Comparison of ENCODE assay signal across 11 cellular contexts in genomic region chr4:169252339-169253086, GRCh38. TPM values are rescaled to one million over a fixed set of nuclear protein-coding genes. Genes with fewer than 3 reads are reported as not detected.
DNase-seq lines count a peak whose midpoint lies in the region; ATAC-seq, FAIRE-seq and TF ChIP-seq lines count a peak whose summit lies in the region.
"Had no signal": no experiment of that assay in that cellular context is flagged by ENCODE, and none has a peak within 500 bp of the region (broad histone marks: within the 10 kb centered on the region; RNA-seq: fewer than 3 reads in every experiment).

No MANE protein-coding gene starts in this region.

- no peak overlapping the region for H3K9ac ChIP-seq in IMR-90 (ENCODE audit: low read depth, low read length)
- H3K9ac ChIP-seq in endothelial cell of umbilical vein (replicated peaks; ENCODE audit: extremely low read depth, insufficient read depth, low read length): peak overlapping the region; percentile 25
- H3K9ac ChIP-seq in Karpas-422 (ENCODE audit: low read length): no peak overlapping the region

- H3K79me2 ChIP-seq in endothelial cell of umbilical vein (ENCODE audit: control insufficient read depth, insufficient read depth, low read length): peaks cover 89% of the 10 kb centered on the region
- no peaks in the 10 kb centered on the region for H3K79me2 ChIP-seq in Karpas-422 (ENCODE audit: low read length)

- H4K20me1 ChIP-seq in IMR-90 (ENCODE audit: insufficient read depth, low read length): peaks cover 84% of the 10 kb centered on the region; the same call in 1 of the 2 replicates
- no peaks in the 10 kb centered on the region for H4K20me1 ChIP-seq in endothelial cell of umbilical vein (replicated peaks; ENCODE audit: control insufficient read depth, extremely low read depth, insufficient read depth, low read length)
- H4K20me1 ChIP-seq in Karpas-422 (ENCODE audit: insufficient read depth, low read depth, low read length): no peaks in the 10 kb centered on the region

- H2AK5ac ChIP-seq in IMR-90 (ENCODE audit: low read depth, low read length): no peak overlapping the region

- POLR2A ChIA-PET in IMR-90 (lab: Charles Lee; ENCODE audit: unreplicated experiment) (no interaction called here), endothelial cell of umbilical vein (lab: Charles Lee) (no interaction called here)

- no peak overlapping the region for H2BK5ac ChIP-seq in IMR-90 (ENCODE audit: low read depth, low read length, poor library complexity, severe bottlenecking)

- peaks cover 26% of the 10 kb centered on the region for H3K4me1 ChIP-seq in IMR-90 (ENCODE audit: control insufficient read depth, insufficient read depth, low read length)
- H3K4me1 ChIP-seq in endothelial cell of umbilical vein (ENCODE audit: control insufficient read depth, extremely low read depth, insufficient read depth, low read length): peaks cover 85% of the 10 kb centered on the region
- H3K4me1 ChIP-seq in testis: peaks cover 52% of the 10 kb centered on the region
- no peaks in the 10 kb centered on the region for H3K4me1 ChIP-seq in Karpas-422 (ENCODE audit: low read length)

- no peaks in the 10 kb centered on the region for H3K9me2 ChIP-seq in Karpas-422 (replicated peaks; ENCODE audit: insufficient read depth, low read length)

- H3K4me2 ChIP-seq in IMR-90 (ENCODE audit: low read depth, low read length): peak overlapping the region; percentile 45; the same call in 1 of the 2 replicates
- peak overlapping the region; percentile 47 for H3K4me2 ChIP-seq in endothelial cell of umbilical vein (ENCODE audit: insufficient read depth, low read length)
- H3K4me2 ChIP-seq in Karpas-422 (ENCODE audit: low read depth, low read length, poor library complexity, severe bottlenecking): no peak overlapping the region

- dilution Hi-C loops in IMR-90 (cut with HindIII; ENCODE audit: low sequenced_read_pairs, unreplicated experiment): no loop called here
- dilution Hi-C loops in endothelial cell of umbilical vein (cut with MboI; ENCODE audit: extremely low pct_ligation_motif_present, low sequenced_read_pairs): no loop called here

- intact Hi-C loops in IMR-90 (cut with micrococcal nuclease) (no loop called here), endothelial cell of umbilical vein (cut with micrococcal nuclease) (loop anchor here (5.0 kb wide), 1 partner anchor 95 kb away; no protein-coding TSS in a partner anchor), testis (cut with DNase I; ENCODE audit: low total_unique reads) (no loop called here), posterior cingulate gyrus (cut with DNase I) (no loop called here)

- no CpG with 5 or more reads among the region's 4 CpGs for WGBS in IMR-90 (ENCODE audit: extremely low coverage in 2 of 2, insufficient read length in 1 of 2), 2 experiments
- 20 to 45% methylated on average over 4 of the region's 4 CpGs for WGBS in testis, 2 donors

- H3K27ac ChIP-seq in IMR-90 (ENCODE audit: insufficient read depth, low read length) (no peak overlapping the region), endothelial cell of umbilical vein (ENCODE audit: insufficient read depth, low read depth, low read length) (peak overlapping the region; percentile 75), testis (peak overlapping the region; percentile 61 to 74), Karpas-422 (ENCODE audit: low read length) (no peak overlapping the region)
- H3K27ac ChIP-seq: thoracic aorta had no signal

- ATAC-seq in IMR-90 (ENCODE audit: low read depth): no peak

- no peak overlapping the region for H2BK120ac ChIP-seq in IMR-90 (ENCODE audit: low read depth, low read length)

- no peak overlapping the region for H4K5ac ChIP-seq in IMR-90 (ENCODE audit: low read depth, low read length)

- H3K14ac ChIP-seq in IMR-90 (replicated peaks; ENCODE audit: low read depth, low read length): no peak overlapping the region

- H3K36me3 ChIP-seq in IMR-90 (ENCODE audit: control insufficient read depth, insufficient read depth, low read length) (no peaks in the 10 kb centered on the region), endothelial cell of umbilical vein (ENCODE audit: control insufficient read depth in 2 of 2, extremely low read depth in 1 of 2, insufficient read depth in 2 of 2, low read length in 2 of 2) (no peaks in the 10 kb centered on the region), testis (ENCODE audit: low read depth, missing control alignments) (no peaks in the 10 kb centered on the region), Karpas-422 (ENCODE audit: insufficient read depth, low read length) (no peaks in the 10 kb centered on the region)
- H3K36me3 ChIP-seq: thoracic aorta had no signal

- BruUV-seq in IMR-90 (replicated peaks; lab: Mats Ljungman, UMichigan) (no TSS peak), endothelial cell of umbilical vein (replicated peaks; lab: Mats Ljungman, UMichigan) (no TSS peak)

- H3K4ac ChIP-seq in IMR-90 (ENCODE audit: low read depth, low read length): no peak overlapping the region

- no peak overlapping the region for H4K91ac ChIP-seq in IMR-90 (ENCODE audit: insufficient read depth, low read depth, low read length)

- H3K4me3 ChIP-seq in IMR-90 (ENCODE audit: insufficient read depth, low read depth, low read length) (no peak overlapping the region), endothelial cell of umbilical vein (replicated peaks in 1 of 3; ENCODE audit: insufficient read depth in 1 of 3, low read depth in 1 of 3, low read length in 3 of 3) (no peak overlapping the region), testis (no peak overlapping the region), Karpas-422 (ENCODE audit: low read length) (no peak overlapping the region)
- H3K4me3 ChIP-seq: thoracic aorta had no signal

- H3K27me3 ChIP-seq in IMR-90 (ENCODE audit: control insufficient read depth, insufficient read depth, low read length): no peaks in the 10 kb centered on the region
- H3K27me3 ChIP-seq in endothelial cell of umbilical vein (ENCODE audit: control insufficient read depth in 2 of 2, insufficient read depth in 2 of 2, low read length in 2 of 2): no peaks in the 10 kb centered on the region
- H3K27me3 ChIP-seq in testis: no peaks in the 10 kb centered on the region
- H3K27me3 ChIP-seq in Karpas-422 (ENCODE audit: low read length): no peaks in the 10 kb centered on the region

- H3K56ac ChIP-seq in IMR-90 (ENCODE audit: extremely low read depth, insufficient read depth, low read length): no peak overlapping the region

- H2AFZ ChIP-seq in IMR-90 (replicated peaks; ENCODE audit: low read length, poor library complexity) (no peak overlapping the region), endothelial cell of umbilical vein (ENCODE audit: low read depth, low read length) (no peak overlapping the region), Karpas-422 (ENCODE audit: low read length) (no peak overlapping the region)

- H3K9me3 ChIP-seq in IMR-90 (ENCODE audit: control insufficient read depth, insufficient read depth, low read length) (no peaks in the 10 kb centered on the region), endothelial cell of umbilical vein (replicated peaks; ENCODE audit: control insufficient read depth, insufficient read depth, low read length) (no peaks in the 10 kb centered on the region), testis (no peaks in the 10 kb centered on the region), Karpas-422 (ENCODE audit: low read length) (no peaks in the 10 kb centered on the region)
- H3K9me3 ChIP-seq: thoracic aorta had no signal

- no peak overlapping the region for H2BK20ac ChIP-seq in IMR-90 (ENCODE audit: low read depth, low read length)

- no peak overlapping the region for H4K8ac ChIP-seq in IMR-90 (ENCODE audit: low read depth in 2 of 2, low read length in 2 of 2)

- FAIRE-seq in endothelial cell of umbilical vein (lab: Jason Lieb, UNC): no peak

- TF ChIP-seq CTCF in IMR-90 (conservative IDR thresholded peaks at IDR 0.05; ENCODE audit: low read depth, low read length) (no peak), endothelial cell of umbilical vein (IDR thresholded peaks at IDR 0.05; ENCODE audit: extremely low read depth in 1 of 2, insufficient read depth in 1 of 2, low read depth in 1 of 2, low read length in 2 of 2) (no peak), testis (IDR thresholded peaks at IDR 0.05) (no peak)

- DNase-seq in NCI-H1694 treated with DMSO at 0.1 percent for 48 hours (lab: John Stamatoyannopoulos, UW) (peak; percentile 42), NCI-H1694 (lab: John Stamatoyannopoulos, UW) (no peak), IMR-90 (peak; percentile 51), endothelial cell of umbilical vein (ENCODE audit: low read depth, low spot score) (peak; percentile 87), testis (no peak), posterior cingulate gyrus (no peak), Karpas-422 (no peak), NCI-H1417 treated with DMSO at 0.1 percent for 48 hours (lab: John Stamatoyannopoulos, UW) (no peak)
- DNase-seq: 8988T; activated CD4-positive, alpha-beta T cell treated with anti-CD3 and anti-CD28 coated beads, Interleukin-2, amount 50 U/mL, for 48 hours had no signal

- no peak for TF ChIP-seq POLR2A in IMR-90 (IDR thresholded peaks at IDR 0.05; ENCODE audit: low read depth, low read length)
- no peak for TF ChIP-seq POLR2A in endothelial cell of umbilical vein (IDR thresholded peaks at IDR 0.05; ENCODE audit: low read depth, low read length)
- no peak for TF ChIP-seq POLR2A in testis (IDR thresholded peaks at IDR 0.05)

- H2AK9ac ChIP-seq in IMR-90 (replicated peaks; ENCODE audit: low read depth, low read length, poor library complexity): no peak overlapping the region

- peaks cover 9 to 69% of the 10 kb centered on the region in 2 experiments for H3K79me1 ChIP-seq in IMR-90 (ENCODE audit: low read depth in 1 of 2, low read length in 2 of 2)

- peaks cover 17% of the 10 kb centered on the region for H3K9me1 ChIP-seq in IMR-90 (ENCODE audit: insufficient read depth, low read length)
- H3K9me1 ChIP-seq in endothelial cell of umbilical vein (replicated peaks; ENCODE audit: control insufficient read depth, extremely low read depth, insufficient read depth, low read length): no peaks in the 10 kb centered on the region

- H2BK15ac ChIP-seq in IMR-90 (ENCODE audit: low read depth, low read length): no peak overlapping the region

- no peak overlapping the region for H3K23ac ChIP-seq in IMR-90 (ENCODE audit: low read depth, low read length)

- H3K18ac ChIP-seq in IMR-90 (ENCODE audit: low read depth, low read length): no peak overlapping the region; the same call in 1 of the 2 replicates

- CTCF ChIA-PET in IMR-90 (lab: Yijun Ruan, JAX): no interaction called here
- CTCF ChIA-PET in endothelial cell of umbilical vein (lab: Charles Lee): interaction anchor here (0.8 to 6.3 kb wide), 5 partner anchors 14 to 250 kb away, joined by 3 to 31 read pairs (median 4); partner anchors contain the start of gene SH3RF1

- in situ Hi-C loops in IMR-90 (cut with MboI; ENCODE audit: low sequenced_read_pairs): no loop called here

- no peak for TF ChIP-seq RAD21 in IMR-90 (IDR thresholded peaks at IDR 0.05; ENCODE audit: low read length)

RNA-seq across cellular contexts. Expression of gene SH3RF1, which starts 18.2 kb away (rescaled TPM):
- total RNA-seq in IMR-90 (2012; rRNA removed): 29.8 and 30.0 TPM in 2 replicates
- 22.0 and 23.1 TPM in 2 replicates for polyA plus RNA-seq in IMR-90 (2012; rRNA removed)
- polyA plus RNA-seq in IMR-90 (2012; cell fraction: cytosol; rRNA removed): 12.1 and 19.9 TPM in 2 replicates
- 27.7 and 38.4 TPM in 2 replicates for polyA plus RNA-seq in IMR-90 (2012; cell fraction: nucleus; rRNA removed; ENCODE audit: low replicate concordance)
- total RNA-seq in endothelial cell of umbilical vein: 24.3 and 24.9 TPM in 2 replicates
- polyA plus RNA-seq in endothelial cell of umbilical vein: 16.2 and 16.7 TPM in 2 replicates
- polyA plus RNA-seq in endothelial cell of umbilical vein (2011; cell fraction: cytosol; rRNA removed): 11.5 and 13.4 TPM in 2 replicates
- 21.1 and 23.1 TPM in 2 replicates for polyA plus RNA-seq in endothelial cell of umbilical vein (2011; cell fraction: nucleus; rRNA removed)
- 12.8 and 15.2 TPM in 2 replicates for polyA plus RNA-seq in endothelial cell of umbilical vein (2012)
- 59.1 and 61.5 TPM in 2 replicates for polyA minus RNA-seq in endothelial cell of umbilical vein
- 24.1 TPM for polyA minus RNA-seq in endothelial cell of umbilical vein (2011; cell fraction: cytosol; rRNA and poly(A)+ RNA removed)
- 80.9 and 111 TPM in 2 replicates for polyA minus RNA-seq in endothelial cell of umbilical vein (2011; cell fraction: nucleus; rRNA and poly(A)+ RNA removed)
- 10 to 100 TPM; 26.4 to 38.9 TPM for total RNA-seq in testis
- polyA plus RNA-seq in testis (ENCODE audit: insufficient read depth, low read depth, low replicate concordance): 15.1 TPM
- 0.22 TPM in 1 of 2 replicates, not detected in the other for total RNA-seq in Karpas-422 (2014; rRNA removed; shearing (Covaris generic); ENCODE audit: low replicate concordance)

Comparison
In these comparisons a context has a peak if more than half of its experiments do, and no peak if none do; other contexts are left out.
1. DNase-seq: peak in NCI-H1694 treated with DMSO at 0.1 percent for 48 hours (single experiment), IMR-90 (single experiment) and endothelial cell of umbilical vein (single experiment); none in NCI-H1694 (single experiment), testis (single experiment), posterior cingulate gyrus (0 of 10), Karpas-422 (single experiment) and NCI-H1417 treated with DMSO at 0.1 percent for 48 hours (single experiment).
2. H3K27ac ChIP-seq: peak in endothelial cell of umbilical vein (single experiment) and testis (2 of 2); none in IMR-90 (single experiment) and Karpas-422 (single experiment).
3. RNA of gene SH3RF1, which starts 18.2 kb away (total RNA-seq): 26.4 to 38.9 TPM in testis, 29.8 to 30.0 TPM in IMR-90 and 24.3 to 24.9 TPM in endothelial cell of umbilical vein; 0.22 TPM in Karpas-422; every median in the first group is over 10 times any median in the second.